Comparison of ENCODE assay signal across 21 cellular contexts in the genomic region with DNA sequence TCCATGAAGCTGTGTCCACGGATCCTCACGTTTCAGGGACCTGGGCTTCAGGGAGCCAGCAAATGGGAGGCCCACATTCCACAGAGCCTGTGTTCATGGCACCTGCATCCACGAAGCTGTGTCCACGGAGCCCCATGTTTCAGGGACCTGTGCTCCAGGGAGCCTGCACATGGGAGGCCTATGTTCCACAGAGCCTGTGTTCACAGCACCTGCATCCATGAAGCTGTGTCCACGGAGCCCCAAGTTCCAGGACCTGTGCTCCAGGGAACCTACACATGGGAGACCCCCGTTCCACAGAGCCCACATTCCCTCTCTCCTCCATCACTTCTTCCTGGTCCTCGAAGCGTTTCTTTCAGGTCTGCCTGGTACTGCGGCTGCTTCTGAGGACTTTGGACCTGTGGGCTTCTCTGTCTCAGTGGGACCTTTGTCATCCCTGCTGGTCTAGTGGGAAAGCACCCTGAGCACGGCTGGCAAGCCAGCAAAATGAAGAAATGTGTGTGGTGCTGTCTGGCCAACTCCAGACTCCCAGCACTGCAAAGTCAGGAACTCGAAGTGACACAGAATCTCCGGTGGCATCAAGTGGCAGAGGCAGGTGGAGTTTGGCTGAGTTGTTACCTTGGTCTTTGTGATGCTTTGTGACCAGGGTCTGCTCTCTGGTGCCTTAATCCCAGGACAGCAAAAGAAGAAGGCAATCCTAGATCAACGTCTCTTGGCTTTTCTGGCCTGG.
"Had no signal": no experiment of that assay in that cellular context is flagged by ENCODE, and none has a peak within 500 bp of the region (broad histone marks: within the 10 kb centered on the region; RNA-seq: fewer than 3 reads in every experiment).

No MANE protein-coding gene starts in this region.

- H3K27me3 Mint-ChIP-seq: activated CD4-positive, alpha-beta memory T cell treated with anti-CD3 and anti-CD28 coated beads, Interleukin-2, amount 10 ng/mL, durations not matched to agents 7 days and 5 days; activated CD4-positive, alpha-beta T cell treated with anti-CD3 and anti-CD28 coated beads, Interleukin-2, amount 10 ng/mL, durations not matched to agents 24 days and 14 days had no signal

- FAIRE-seq: keratinocyte had no signal

- H3K27me3 ChIP-seq: ascending aorta, thyroid gland had no signal

- H3K27ac Mint-ChIP-seq: activated CD4-positive, alpha-beta memory T cell treated with anti-CD3 and anti-CD28 coated beads, Interleukin-2, amount 10 ng/mL, durations not matched to agents 7 days and 5 days; activated CD4-positive, alpha-beta T cell treated with anti-CD3 and anti-CD28 coated beads, Interleukin-2, amount 10 ng/mL, durations not matched to agents 24 days and 14 days; activated naive CD4-positive, alpha-beta T cell treated with anti-CD3 and anti-CD28 coated beads for 36 hours; activated T-cell treated with anti-CD3 and anti-CD28 coated beads, Interleukin-2, amount 50 U/mL, for 72 hours; nephron progenitor cell; stimulated activated naive CD8-positive, alpha-beta T cell treated with anti-CD3 and anti-CD28 coated beads, Interleukin-15, Interleukin-2, amounts not matched to agents 100 ng/mL and 50 ng/mL, for 24 hours; T-cell; T-helper 2 cell treated with Interferon-gamma antibody and Interleukin-4, amounts not matched to agents 5 μg/mL and 100 μg/mL, for 36 hours had no signal

- ATAC-seq: activated CD4-positive, CD25-positive, alpha-beta regulatory T cell treated with anti-CD3 and anti-CD28 coated beads, Interleukin-2, amount 50 U/mL, for 24 hours; activated T-cell treated with anti-CD3 and anti-CD28 coated beads, Interleukin-2, amount 50 U/mL, for 72 hours; left lobe of liver; T-cell had no signal

- H3K4me1 ChIP-seq: ascending aorta had no signal

- H3K27ac ChIP-seq: ascending aorta, coronary artery, thyroid gland, VCaP had no signal

- H3K36me3 ChIP-seq: ascending aorta, esophagus squamous epithelium, thyroid gland had no signal

- H3K9me3 Mint-ChIP-seq: activated CD4-positive, alpha-beta memory T cell treated with anti-CD3 and anti-CD28 coated beads, Interleukin-2, amount 10 ng/mL, durations not matched to agents 7 days and 5 days; activated CD4-positive, alpha-beta T cell treated with anti-CD3 and anti-CD28 coated beads, Interleukin-2, amount 10 ng/mL, durations not matched to agents 24 days and 14 days; activated naive CD4-positive, alpha-beta T cell treated with anti-CD3 and anti-CD28 coated beads for 36 hours; activated T-cell treated with anti-CD3 and anti-CD28 coated beads, Interleukin-2, amount 50 U/mL, for 72 hours; nephron progenitor cell; stimulated activated naive CD8-positive, alpha-beta T cell treated with anti-CD3 and anti-CD28 coated beads, Interleukin-15, Interleukin-2, amounts not matched to agents 100 ng/mL and 50 ng/mL, for 24 hours; T-cell; T-helper 2 cell treated with Interferon-gamma antibody and Interleukin-4, amounts not matched to agents 5 μg/mL and 100 μg/mL, for 36 hours had no signal

- H3K36me3 Mint-ChIP-seq: T-cell had no signal

- H3K4me1 Mint-ChIP-seq: activated CD4-positive, alpha-beta T cell treated with anti-CD3 and anti-CD28 coated beads, Interleukin-2, amount 10 ng/mL, durations not matched to agents 24 days and 14 days had no signal

- H3K4me3 Mint-ChIP-seq: activated CD4-positive, alpha-beta memory T cell treated with anti-CD3 and anti-CD28 coated beads, Interleukin-2, amount 10 ng/mL, durations not matched to agents 7 days and 5 days; activated CD4-positive, alpha-beta T cell treated with anti-CD3 and anti-CD28 coated beads, Interleukin-2, amount 10 ng/mL, durations not matched to agents 24 days and 14 days; activated naive CD4-positive, alpha-beta T cell treated with anti-CD3 and anti-CD28 coated beads for 36 hours; activated T-cell treated with anti-CD3 and anti-CD28 coated beads, Interleukin-2, amount 50 U/mL, for 72 hours; nephron progenitor cell; stimulated activated naive CD8-positive, alpha-beta T cell treated with anti-CD3 and anti-CD28 coated beads, Interleukin-15, Interleukin-2, amounts not matched to agents 100 ng/mL and 50 ng/mL, for 24 hours; T-cell; T-helper 2 cell treated with Interferon-gamma antibody and Interleukin-4, amounts not matched to agents 5 μg/mL and 100 μg/mL, for 36 hours had no signal

- H3K9me3 ChIP-seq: ascending aorta, esophagus squamous epithelium, thyroid gland had no signal

- DNase-seq: activated CD4-positive, alpha-beta memory T cell treated with anti-CD3 and anti-CD28 coated beads, Interleukin-2, amount 10 ng/mL, durations not matched to agents 7 days and 5 days; activated CD4-positive, alpha-beta T cell treated with anti-CD3 and anti-CD28 coated beads, Interleukin-2, amount 10 ng/mL, durations not matched to agents 24 days and 14 days; activated effector memory CD4-positive, alpha-beta T cell treated with Interleukin-2 at 50 U/mL for 16 hours; activated naive CD4-positive, alpha-beta T cell treated with anti-CD3 and anti-CD28 coated beads for 36 hours; activated T-cell treated with anti-CD3 and anti-CD28 coated beads, Interleukin-2, amount 50 U/mL, for 72 hours; esophagus squamous epithelium; nephron progenitor cell; occipital lobe; stimulated activated CD4-positive, alpha-beta T cell treated with anti-CD3 and anti-CD28 coated beads, Interleukin-12 subunit alpha, Interleukin-12 subunit beta, amount 100 ng/mL, for 4 hours; stimulated activated CD4-positive, alpha-beta T cell treated with anti-CD3 and anti-CD28 coated beads, Interleukin-4, amount 100 ng/mL, for 4 hours; substantia nigra; T-cell; thyroid gland had no signal

- H3K4me3 ChIP-seq: ascending aorta, coronary artery, esophagus squamous epithelium, thyroid gland had no signal
